13 cellular contexts compared by ENCODE assay signal in the genomic region with DNA sequence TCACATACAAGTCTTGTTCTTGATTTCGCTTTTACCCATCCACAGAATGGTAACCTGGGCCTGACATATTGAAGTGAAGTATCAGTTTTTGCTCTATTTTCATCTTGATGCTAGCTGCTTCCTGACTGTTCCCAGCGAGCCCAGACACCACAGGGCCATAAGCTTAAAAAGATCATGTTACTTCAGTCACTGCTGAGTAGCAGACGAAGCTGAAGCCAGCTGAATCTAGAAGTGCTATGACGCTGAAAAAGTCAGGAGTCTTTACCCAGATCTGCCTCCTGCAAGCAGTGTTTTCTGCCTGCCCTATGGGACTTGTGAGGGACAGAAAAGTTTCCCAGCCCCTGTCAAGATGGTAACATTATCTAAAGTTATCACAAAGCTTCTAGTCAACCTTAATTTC. TPM values are rescaled to one million over a fixed set of nuclear protein-coding genes. Genes with fewer than 3 reads are reported as not detected.
DNase-seq lines count a peak whose midpoint lies in the region; ATAC-seq and TF ChIP-seq lines count a peak whose summit lies in the region.
"Had no signal": no experiment of that assay in that cellular context is flagged by ENCODE, and none has a peak within 500 bp of the region (broad histone marks: within the 10 kb centered on the region; RNA-seq: fewer than 3 reads in every experiment).

No MANE protein-coding gene starts in this region.

- no peaks in the 10 kb centered on the region for H3K27me3 ChIP-seq in skeletal muscle tissue (ENCODE audit: control insufficient read depth in 3 of 3, insufficient read depth in 3 of 3, low read length in 3 of 3)
- no peaks in the 10 kb centered on the region for H3K27me3 ChIP-seq in upper lobe of left lung

- peaks cover 25 to 28% (median 25%) of the 10 kb centered on the region in 3 donors for H3K4me1 ChIP-seq in skeletal muscle tissue (ENCODE audit: control insufficient read depth in 3 of 3, insufficient read depth in 3 of 3, low read length in 3 of 3)
- H3K4me1 ChIP-seq in upper lobe of left lung: peaks cover 10 to 23% (median 15%) of the 10 kb centered on the region in 4 donors

- no peak for TF ChIP-seq POLR2A in upper lobe of left lung (IDR thresholded peaks at IDR 0.05)

- H3K36me3 ChIP-seq in skeletal muscle tissue (ENCODE audit: control insufficient read depth in 3 of 3, insufficient read depth in 3 of 3, low read length in 3 of 3) (no peaks in the 10 kb centered on the region), upper lobe of left lung (no peaks in the 10 kb centered on the region)

- WGBS in upper lobe of left lung, 2 donors: 84 to 92% methylated on average over 4 of the region's 4 CpGs

- H3K9me3 ChIP-seq in skeletal muscle tissue (ENCODE audit: control insufficient read depth in 3 of 3, low read length in 3 of 3) (no peaks in the 10 kb centered on the region), upper lobe of left lung (no peaks in the 10 kb centered on the region)

- DNase-seq in DMS53 (lab: John Stamatoyannopoulos, UW) (peak; percentile 12), DMS53 treated with DMSO at 0.1 percent for 48 hours (lab: John Stamatoyannopoulos, UW; ENCODE audit: unreplicated experiment) (no peak), foreskin fibroblast (peak; percentile 16 to 40), upper lobe of left lung (no peak), LoVo (ENCODE audit: low spot score) (no peak)
- DNase-seq: DMS153, NCI-H187 treated with DMSO at 0.1 percent for 48 hours, RPMI8226 had no signal

- no peak overlapping the region for H3K4me3 ChIP-seq in foreskin fibroblast (ENCODE audit: low read depth in 1 of 2, low read length in 2 of 2)
- no peak overlapping the region for H3K4me3 ChIP-seq in skeletal muscle tissue (ENCODE audit: low read length in 3 of 3)
- H3K4me3 ChIP-seq in upper lobe of left lung: no peak overlapping the region
- H3K4me3 ChIP-seq: lung had no signal

- no peak for TF ChIP-seq EP300 in upper lobe of left lung (IDR thresholded peaks at IDR 0.05)

- no peak overlapping the region for H3K9ac ChIP-seq in skeletal muscle tissue (ENCODE audit: low read depth in 1 of 3, low read length in 3 of 3)

- TF ChIP-seq CTCF in foreskin fibroblast (IDR thresholded peaks at IDR 0.05; ENCODE audit: low read depth, low read length) (no peak), upper lobe of left lung (IDR thresholded peaks at IDR 0.05) (no peak)

- H3K27ac ChIP-seq in skeletal muscle tissue (ENCODE audit: low read depth, low read length) (peak overlapping the region; percentile 41), upper lobe of left lung (no peak overlapping the region)
- H3K27ac ChIP-seq: 22Rv1 had no signal

- ATAC-seq in upper lobe of left lung (ENCODE audit: low FRiP score in 2 of 2): no peak

RNA-seq across cellular contexts. Expression of a gene that starts 2.7 kb away (rescaled TPM):
- total RNA-seq in skeletal muscle tissue (19.3 TPM), upper lobe of left lung (10 to 100 TPM; 19.9 to 46.0 (median 33.2) TPM)

RNA-seq across cellular contexts. Expression of a gene that starts 48.5 kb away (rescaled TPM):
- total RNA-seq in skeletal muscle tissue: 6.3 TPM
- 100 to 1,000 TPM in 4 of 6 donors, 10 to 100 TPM in 2; 52.1 to 157 (median 111) TPM for total RNA-seq in upper lobe of left lung

RNA-seq across cellular contexts. Expression of a gene that starts 49.1 kb away (rescaled TPM):
- total RNA-seq in skeletal muscle tissue (not detected), upper lobe of left lung (10 to 100 TPM in 1 of 6 donors, 1 to 10 TPM in 3, not detected in 2; 1.9 to 13.7 (median 3.6) TPM)
- total RNA-seq: activated T-helper 1 cell treated with anti-CD3 and anti-CD28 coated beads, Interleukin-12 subunit alpha, Interleukin-12 subunit beta, Interleukin-2, Interleukin-4 antibody, amounts not matched to agents 30 ng/mL and 10 ng/mL and 1 ng/mL, durations not matched to agents 14 hours and 24 hours and 36 hours had no signal

RNA-seq across cellular contexts. Expression of a gene that starts 49.1 kb away (rescaled TPM):
- total RNA-seq in skeletal muscle tissue (not detected), upper lobe of left lung (1 to 10 TPM in 1 of 6 donors, under 1 TPM in 1, not detected in 4; 0.71 to 8.7 TPM)
- total RNA-seq: activated T-helper 1 cell treated with anti-CD3 and anti-CD28 coated beads, Interleukin-12 subunit alpha, Interleukin-12 subunit beta, Interleukin-2, Interleukin-4 antibody, amounts not matched to agents 30 ng/mL and 10 ng/mL and 1 ng/mL, durations not matched to agents 14 hours and 24 hours and 36 hours; cerebellum had no signal

Comparison
In these comparisons a context has a peak if more than half of its experiments do, and no peak if none do; other contexts are left out.
1. DNase-seq: peak in DMS53 (single experiment) and foreskin fibroblast (2 of 2); none in DMS53 treated with DMSO at 0.1 percent for 48 hours (single experiment), upper lobe of left lung (0 of 2) and LoVo (single experiment).